In genomic region chr7:68005992-68006391, GRCh38 we compare ENCODE assay signal across 27 cellular contexts.
"Had no signal": no experiment of that assay in that cellular context is flagged by ENCODE, and none has a peak within 500 bp of the region (broad histone marks: within the 10 kb centered on the region; RNA-seq: fewer than 3 reads in every experiment).

No MANE protein-coding gene starts in this region.

- H3K36me3 ChIP-seq: stomach, suprapubic skin, thoracic aorta, thyroid gland, tibial artery, tibial nerve, transverse colon, upper lobe of left lung, upper lobe of right lung, uterus, vagina had no signal

- H3K9me3 ChIP-seq: suprapubic skin, testis, thoracic aorta, thyroid gland, tibial artery, transverse colon, upper lobe of left lung, upper lobe of right lung, uterus, vagina had no signal

- DNase-seq: stimulated activated CD4-positive, alpha-beta T cell treated with anti-CD3 and anti-CD28 coated beads, Interleukin-2, amount 100 ng/mL, for 48 hours; stimulated activated CD4-positive, alpha-beta T cell treated with anti-CD3 and anti-CD28 coated beads, Interleukin-4, amount 100 ng/mL, for 1 hour; stimulated activated CD4-positive, alpha-beta T cell treated with anti-CD3 and anti-CD28 coated beads, Interleukin-4, amount 100 ng/mL, for 24 hours; stimulated activated CD4-positive, alpha-beta T cell treated with anti-CD3 and anti-CD28 coated beads, Interleukin-4, amount 100 ng/mL, for 4 hours; stimulated activated CD8-positive, alpha-beta memory T cell treated with anti-CD3 and anti-CD28 coated beads, Interleukin-4, amount 100 ng/mL, for 48 hours; stimulated activated naive B cell treated with anti-CD40 and anti-IgM and Interleukin-4, amounts not matched to agents 10 μg/mL and 1 μg/mL and 100 μg/mL, for 72 hours; stimulated activated naive CD4-positive, alpha-beta T cell; stimulated activated naive CD4-positive, alpha-beta T cell treated with Interleukin-2 at 50 U/mL for 16 hours; stimulated activated naive CD8-positive, alpha-beta T cell treated with anti-CD3 and anti-CD28 coated beads, Interleukin-15, amount 100 ng/mL, for 72 hours; stimulated activated naive CD8-positive, alpha-beta T cell treated with anti-CD3 and anti-CD28 coated beads, Interleukin-15, Interleukin-2, amounts not matched to agents 100 U/mL and 50 U/mL, for 24 hours; stomach; substantia nigra; testis; thyroid gland; tibial artery; transverse colon; trophoblast cell; upper lobe of left lung; upper lobe of right lung; uterus had no signal

- H3K27ac ChIP-seq: stomach, suprapubic skin, testis, thoracic aorta, thyroid gland, tibial artery, tibial nerve, transverse colon, upper lobe of left lung, upper lobe of right lung, uterus, vagina had no signal

- H3K27me3 ChIP-seq: stomach, suprapubic skin, testis, thyroid gland, tibial artery, tibial nerve, transverse colon, upper lobe of left lung, upper lobe of right lung, uterus, vagina had no signal

- ATAC-seq: stimulated activated effector memory CD8-positive, alpha-beta T cell treated with anti-CD3 and anti-CD28 coated beads, Interleukin-12 subunit alpha, Interleukin-12 subunit beta, amount 100 ng/mL, for 72 hours; stimulated activated memory B cell treated with anti-CD40 and anti-IgM and Interleukin-4, amounts not matched to agents 10 μg/mL and 1 μg/mL and 100 μg/mL, for 72 hours; stimulated activated naive B cell treated with anti-CD40 and anti-IgM and Interleukin-4, amounts not matched to agents 10 μg/mL and 1 μg/mL and 100 μg/mL, for 72 hours; stimulated activated naive CD8-positive, alpha-beta T cell treated with anti-CD3 and anti-CD28 coated beads, Interleukin-15, amount 100 ng/mL, for 72 hours; stimulated activated naive CD8-positive, alpha-beta T cell treated with anti-CD3 and anti-CD28 coated beads, Interleukin-15, Interleukin-2, amounts not matched to agents 100 U/mL and 50 U/mL, for 24 hours; upper lobe of right lung had no signal

- H3K4me3 ChIP-seq: stomach, suprapubic skin, testis, thoracic aorta, thyroid gland, tibial artery, tibial nerve, transverse colon, upper lobe of left lung, upper lobe of right lung, uterus, vagina had no signal

- H3K4me1 ChIP-seq: stomach, suprapubic skin, testis, thyroid gland, tibial artery, tibial nerve, transverse colon, upper lobe of left lung, upper lobe of right lung, uterus, vagina had no signal

- FAIRE-seq: urothelium cell line had no signal
